23 cellular contexts compared by ENCODE assay signal in genomic region chr2:16043627-16044026, GRCh38.
A peak's percentile ranks its signal among the peaks of the same experiment; 100 is the strongest.
DNase-seq lines count a peak whose midpoint lies in the region; ATAC-seq lines count a peak whose summit lies in the region.
"Had no signal": no experiment of that assay in that cellular context is flagged by ENCODE, and none has a peak within 500 bp of the region (broad histone marks: within the 10 kb centered on the region; RNA-seq: fewer than 3 reads in every experiment).

No MANE protein-coding gene starts in this region.

- no peak for ATAC-seq in HG02870 (IDR thresholded peaks at IDR 0.05; ENCODE audit: unreplicated experiment)
- ATAC-seq: A549; CD8-positive, alpha-beta T cell had no signal

- DNase-seq in SK-N-DZ (ENCODE audit: low spot score) = peak; percentile 96
- DNase-seq: 8988T; ACHN; AML-193; BE2C; C1 segment of cervical spinal cord; Caco-2; Calu3; CD4-positive, alpha-beta memory T cell; CD4-positive, alpha-beta T cell; CD4-positive, CD25-positive, alpha-beta regulatory T cell; CD8-positive, alpha-beta memory T cell; CD8-positive, alpha-beta T cell; COR-L47; DMS 273 treated with DMSO at 0.1 percent for 48 hours; DMS153; DMS53; DMS79; DMS79 treated with DMSO at 0.1 percent for 48 hours; DND-41; EL had no signal
